28 cellular contexts compared by ENCODE assay signal in genomic region chrX:69551421-69552009, GRCh38. TPM values are rescaled to one million over a fixed set of nuclear protein-coding genes. Genes with fewer than 3 reads are reported as not detected.
"Had no signal": no experiment of that assay in that cellular context is flagged by ENCODE, and none has a peak within 500 bp of the region (broad histone marks: within the 10 kb centered on the region; RNA-seq: fewer than 3 reads in every experiment).

No MANE protein-coding gene starts in this region.

- ATAC-seq: left lung; mucosa of descending colon; naive thymus-derived CD4-positive, alpha-beta T cell; natural killer cell treated with Interleukin-12 subunit alpha and Interleukin-12 subunit beta and Interleukin-15 and Interleukin-18, amount 100 ng/mL, for 72 hours; pancreas; psoas muscle; stimulated activated effector memory CD8-positive, alpha-beta T cell treated with anti-CD3 and anti-CD28 coated beads, Interleukin-12 subunit alpha, Interleukin-12 subunit beta, amount 100 ng/mL, for 72 hours had no signal

- H3K4me1 ChIP-seq: left lung, pancreas, psoas muscle, sigmoid colon, spleen, suprapubic skin, tibial artery, uterus had no signal

- H3K9me3 Mint-ChIP-seq: natural killer cell treated with Interleukin-12 subunit alpha and Interleukin-12 subunit beta and Interleukin-15 and Interleukin-18, amount 100 ng/mL, for 72 hours; stimulated activated effector memory CD8-positive, alpha-beta T cell treated with anti-CD3 and anti-CD28 coated beads, Interleukin-12 subunit alpha, Interleukin-12 subunit beta, amount 100 ng/mL, for 72 hours; stimulated activated naive CD8-positive, alpha-beta T cell treated with anti-CD3 and anti-CD28 coated beads, Interleukin-15, Interleukin-2, amounts not matched to agents 100 ng/mL and 50 ng/mL, for 24 hours had no signal

- H3K27ac Mint-ChIP-seq: naive thymus-derived CD4-positive, alpha-beta T cell; natural killer cell treated with Interleukin-12 subunit alpha and Interleukin-12 subunit beta and Interleukin-15 and Interleukin-18, amount 100 ng/mL, for 72 hours; stimulated activated effector memory CD8-positive, alpha-beta T cell treated with anti-CD3 and anti-CD28 coated beads, Interleukin-12 subunit alpha, Interleukin-12 subunit beta, amount 100 ng/mL, for 72 hours; stimulated activated naive CD8-positive, alpha-beta T cell treated with anti-CD3 and anti-CD28 coated beads, Interleukin-15, Interleukin-2, amounts not matched to agents 100 ng/mL and 50 ng/mL, for 24 hours had no signal

- H3K4me3 ChIP-seq: hepatocyte, left lung, lung, mucosa of descending colon, pancreas, psoas muscle, sigmoid colon, spleen, suprapubic skin, thoracic aorta, tibial artery, uterus had no signal

- H3K9me3 ChIP-seq: left lung, mucosa of descending colon, pancreas, psoas muscle, sigmoid colon, suprapubic skin, thoracic aorta, tibial artery, uterus had no signal

- H3K4me3 Mint-ChIP-seq: naive thymus-derived CD4-positive, alpha-beta T cell; natural killer cell treated with Interleukin-12 subunit alpha and Interleukin-12 subunit beta and Interleukin-15 and Interleukin-18, amount 100 ng/mL, for 72 hours; neural crest cell; stimulated activated effector memory CD8-positive, alpha-beta T cell treated with anti-CD3 and anti-CD28 coated beads, Interleukin-12 subunit alpha, Interleukin-12 subunit beta, amount 100 ng/mL, for 72 hours; stimulated activated naive CD8-positive, alpha-beta T cell treated with anti-CD3 and anti-CD28 coated beads, Interleukin-15, Interleukin-2, amounts not matched to agents 100 ng/mL and 50 ng/mL, for 24 hours had no signal

- H3K27ac ChIP-seq: hepatocyte, left lung, pancreas, psoas muscle, sigmoid colon, spleen, suprapubic skin, thoracic aorta, tibial artery, uterus had no signal

- H3K36me3 Mint-ChIP-seq: natural killer cell treated with Interleukin-12 subunit alpha and Interleukin-12 subunit beta and Interleukin-15 and Interleukin-18, amount 100 ng/mL, for 72 hours; stimulated activated effector memory CD8-positive, alpha-beta T cell treated with anti-CD3 and anti-CD28 coated beads, Interleukin-12 subunit alpha, Interleukin-12 subunit beta, amount 100 ng/mL, for 72 hours had no signal

- H3K4me1 Mint-ChIP-seq: stimulated activated effector memory CD8-positive, alpha-beta T cell treated with anti-CD3 and anti-CD28 coated beads, Interleukin-12 subunit alpha, Interleukin-12 subunit beta, amount 100 ng/mL, for 72 hours had no signal

- H3K27me3 ChIP-seq: hepatocyte, left lung, sigmoid colon, spleen, suprapubic skin, tibial artery, uterus had no signal

- H3K27me3 Mint-ChIP-seq: naive thymus-derived CD4-positive, alpha-beta T cell; stimulated activated naive CD8-positive, alpha-beta T cell treated with anti-CD3 and anti-CD28 coated beads, Interleukin-15, Interleukin-2, amounts not matched to agents 100 ng/mL and 50 ng/mL, for 24 hours had no signal

- H3K36me3 ChIP-seq: left lung, pancreas, sigmoid colon, spleen, suprapubic skin, thoracic aorta, tibial artery, uterus had no signal

- DNase-seq: islet precursor cell; left lung; mesendoderm; midbrain; mucosa of descending colon; naive thymus-derived CD4-positive, alpha-beta T cell; nucleus accumbens; pancreas; psoas muscle; sigmoid colon; small intestine; spleen; stimulated activated CD4-positive, alpha-beta T cell treated with anti-CD3 and anti-CD28 coated beads, Interleukin-4, amount 100 ng/mL, for 24 hours; stimulated activated naive CD4-positive, alpha-beta T cell; tibial artery; trophoblast cell; uterus had no signal

RNA-seq across cellular contexts. Expression of gene NALF2, which starts 47.4 kb away (rescaled TPM):
- total RNA-seq: myocyte; natural killer cell treated with Interleukin-12 subunit alpha and Interleukin-12 subunit beta and Interleukin-15 and Interleukin-18, amount 100 ng/mL, for 72 hours; osteoblast; subcutaneous adipose tissue; thoracic aorta had no signal
- polyA plus RNA-seq: naive thymus-derived CD4-positive, alpha-beta T cell had no signal
